Comparison of ENCODE assay signal across 35 cellular contexts in genomic region chr2:181872178-181872577, GRCh38.
"Had no signal": no experiment of that assay in that cellular context is flagged by ENCODE, and none has a peak within 500 bp of the region (broad histone marks: within the 10 kb centered on the region; RNA-seq: fewer than 3 reads in every experiment).

No MANE protein-coding gene starts in this region.

- H3K27ac ChIP-seq: KMS-11, SK-N-MC, WERI-Rb-1 had no signal

- H3K4me3 Mint-ChIP-seq: activated CD8-positive, alpha-beta T cell treated with anti-CD3 and anti-CD28 coated beads for 36 hours; activated naive CD4-positive, alpha-beta T cell treated with anti-CD3 and anti-CD28 coated beads, Interleukin-2, amount 10 ng/mL, durations not matched to agents 7 days and 5 days; activated naive CD8-positive, alpha-beta T cell; activated naive CD8-positive, alpha-beta T cell treated with anti-CD3 and anti-CD28 coated beads, Interleukin-2, amount 50 U/mL, for 24 hours; activated T-cell treated with anti-CD3 and anti-CD28 coated beads, Interleukin-2, amount 50 U/mL, for 72 hours; activated T-helper 17 cell treated with anti-CD3 and anti-CD28 coated beads, Interleukin-2, amount 50 U/mL, for 72 hours; brain had no signal

- H3K4me3 ChIP-seq: SK-N-MC had no signal

- ATAC-seq: activated CD8-positive, alpha-beta T cell treated with anti-CD3 and anti-CD28 coated beads for 36 hours; activated naive CD8-positive, alpha-beta T cell treated with anti-CD3 and anti-CD28 coated beads, Interleukin-2, amount 50 U/mL, for 24 hours; activated T-cell treated with anti-CD3 and anti-CD28 coated beads, Interleukin-2, amount 50 U/mL, for 72 hours; activated T-helper 17 cell treated with anti-CD3 and anti-CD28 coated beads, Interleukin-2, amount 50 U/mL, for 72 hours; PC-3 had no signal

- H3K4me2 ChIP-seq: KMS-11 had no signal

- H3K36me3 ChIP-seq: WERI-Rb-1 had no signal

- FAIRE-seq: bronchial epithelial cell had no signal

- H3K27ac Mint-ChIP-seq: activated CD8-positive, alpha-beta T cell treated with anti-CD3 and anti-CD28 coated beads for 36 hours; activated naive CD4-positive, alpha-beta T cell treated with anti-CD3 and anti-CD28 coated beads, Interleukin-2, amount 10 ng/mL, durations not matched to agents 7 days and 5 days; activated naive CD8-positive, alpha-beta T cell; activated naive CD8-positive, alpha-beta T cell treated with anti-CD3 and anti-CD28 coated beads, Interleukin-2, amount 50 U/mL, for 24 hours; activated T-helper 17 cell treated with anti-CD3 and anti-CD28 coated beads, Interleukin-2, amount 50 U/mL, for 72 hours; brain had no signal

- H3K9me3 Mint-ChIP-seq: activated CD8-positive, alpha-beta T cell treated with anti-CD3 and anti-CD28 coated beads for 36 hours; activated naive CD4-positive, alpha-beta T cell treated with anti-CD3 and anti-CD28 coated beads, Interleukin-2, amount 10 ng/mL, durations not matched to agents 7 days and 5 days; activated naive CD8-positive, alpha-beta T cell treated with anti-CD3 and anti-CD28 coated beads, Interleukin-2, amount 50 U/mL, for 24 hours; activated T-cell treated with anti-CD3 and anti-CD28 coated beads, Interleukin-2, amount 50 U/mL, for 72 hours; activated T-helper 17 cell treated with anti-CD3 and anti-CD28 coated beads, Interleukin-2, amount 50 U/mL, for 72 hours; brain had no signal

- H3K4me1 Mint-ChIP-seq: activated naive CD4-positive, alpha-beta T cell treated with anti-CD3 and anti-CD28 coated beads, Interleukin-2, amount 10 ng/mL, durations not matched to agents 7 days and 5 days; activated naive CD8-positive, alpha-beta T cell treated with anti-CD3 and anti-CD28 coated beads, Interleukin-2, amount 50 U/mL, for 24 hours; activated T-helper 17 cell treated with anti-CD3 and anti-CD28 coated beads, Interleukin-2, amount 50 U/mL, for 72 hours; brain had no signal

- H3K27me3 Mint-ChIP-seq: activated naive CD4-positive, alpha-beta T cell treated with anti-CD3 and anti-CD28 coated beads, Interleukin-2, amount 10 ng/mL, durations not matched to agents 7 days and 5 days; activated naive CD8-positive, alpha-beta T cell; brain had no signal

- H3K9ac ChIP-seq: KMS-11 had no signal

- DNase-seq: activated CD4-positive, alpha-beta T cell treated with anti-CD3 and anti-CD28 coated beads for 1 hour; activated CD4-positive, alpha-beta T cell treated with anti-CD3 and anti-CD28 coated beads for 48 hours; activated CD4-positive, alpha-beta T cell treated with anti-CD3 and anti-CD28 coated beads, Interleukin-2, amount 50 U/mL, for 4 hours; activated CD4-positive, CD25-positive, alpha-beta regulatory T cell; activated CD8-positive, alpha-beta T cell treated with anti-CD3 and anti-CD28 coated beads for 36 hours; activated gamma-delta T cell; activated naive CD4-positive, alpha-beta T cell treated with anti-CD3 and anti-CD28 coated beads, Interleukin-2, amount 10 ng/mL, durations not matched to agents 7 days and 5 days; activated naive CD8-positive, alpha-beta T cell treated with anti-CD3 and anti-CD28 coated beads, Interleukin-2, amount 50 U/mL, for 24 hours; activated T-cell treated with anti-CD3 and anti-CD28 coated beads, Interleukin-2, amount 50 U/mL, for 1 hour; activated T-cell treated with anti-CD3 and anti-CD28 coated beads, Interleukin-2, amount 50 U/mL, for 72 hours; amniotic stem cell; aorta; caudate nucleus; MM.1S; MV-4-11; NCI-H1092; NCI-H1436 treated with DMSO at 0.1 percent for 48 hours; NCI-H1694 treated with DMSO at 0.1 percent for 48 hours; NCI-H2029; NCI-H2107; NCI-H2171; NCI-H510A; NCI-H526; NCI-H748 treated with DMSO at 0.1 percent for 48 hours; NK-92 treated with Interleukin-12 subunit alpha and Interleukin-12 subunit beta, amount 100 ng/mL, for 24 hours; PC-3; Right ventricle myocardium superior; T1000; WERI-Rb-1 had no signal

- H3K36me3 Mint-ChIP-seq: activated naive CD4-positive, alpha-beta T cell treated with anti-CD3 and anti-CD28 coated beads, Interleukin-2, amount 10 ng/mL, durations not matched to agents 7 days and 5 days; activated naive CD8-positive, alpha-beta T cell; brain had no signal
